In genomic region chr10:32256613-32257437, GRCh38 we compare ENCODE assay signal across 8 cellular contexts.
DNase-seq lines count a peak whose midpoint lies in the region; ATAC-seq, FAIRE-seq and TF ChIP-seq lines count a peak whose summit lies in the region.

No MANE protein-coding gene starts in this region.

- FAIRE-seq in bronchial epithelial cell (lab: Jason Lieb, UNC): no peak

- H3K9me3 ChIP-seq in Caco-2: no peaks in the 10 kb centered on the region

- intact Hi-C loops in Caco-2 (cut with micrococcal nuclease; ENCODE audit: unreplicated experiment): loop anchor here (1.0 kb wide), 1 partner anchor 111 kb away; no protein-coding TSS in a partner anchor
- intact Hi-C loops in activated B cell treated with CpG ODN at 0.5 μM for 24 hours (cut with micrococcal nuclease): loop anchor here (1.0 to 5.0 kb wide), 6 partner anchors 66 to 752 kb away; partner anchors contain the start of gene CCDC7
- intact Hi-C loops in left colon (cut with DNase I, micrococcal nuclease): no loop called here

- peak; percentile 83 to 94 for TF ChIP-seq CTCF in Caco-2 (IDR thresholded peaks at IDR 0.05; ENCODE audit: insufficient read depth in 1 of 2, low read depth in 1 of 2, low read length in 1 of 2, severe bottlenecking in 1 of 2, unreplicated experiment in 1 of 2)
- peak; percentile 93 for TF ChIP-seq CTCF in LNCAP (IDR thresholded peaks at IDR 0.05)
- peak; percentile 20 for TF ChIP-seq CTCF in activated B cell treated with CpG ODN at 0.5 μM for 24 hours (IDR thresholded peaks at IDR 0.05)
- peak; percentile 86 for TF ChIP-seq CTCF in bronchial epithelial cell (IDR thresholded peaks at IDR 0.05; ENCODE audit: insufficient read depth, low read length, severe bottlenecking)

- H3K4me1 ChIP-seq in Caco-2: peaks cover 35% of the 10 kb centered on the region

- H3K36me3 Mint-ChIP-seq in Caco-2 (ENCODE audit: insufficient read depth, unreplicated experiment) (no peaks in the 10 kb centered on the region), activated B cell treated with CpG ODN at 0.5 μM for 24 hours (ENCODE audit: low read depth) (no peaks in the 10 kb centered on the region)

- DNase-seq in Caco-2 (peak; percentile 54 to 66), activated B cell treated with CpG ODN at 0.5 μM for 24 hours (peak; percentile 52), bronchial epithelial cell (ENCODE audit: low read depth) (peak; percentile 54), left colon (peak in 1 of 2 donors; percentile 71), HPDE6-E6E7 (ENCODE audit: extremely low spot score) (no peak)
- DNase-seq in stimulated activated CD4-positive, alpha-beta T cell treated with anti-CD3 and anti-CD28 coated beads, Interleukin-4, amount 100 ng/mL, for 1 hour: peak; percentile 66

- no peaks in the 10 kb centered on the region for H3K27me3 ChIP-seq in Caco-2 (replicated peaks; ENCODE audit: control insufficient read depth, insufficient read depth, low read length)
- H3K27me3 ChIP-seq in bronchial epithelial cell (ENCODE audit: control insufficient read depth, insufficient read depth, low read length): no peaks in the 10 kb centered on the region

- H3K27ac Mint-ChIP-seq in Caco-2 (ENCODE audit: unreplicated experiment) (no peak overlapping the region), activated B cell treated with CpG ODN at 0.5 μM for 24 hours (no peak overlapping the region)

- H3K9me3 Mint-ChIP-seq in Caco-2 (ENCODE audit: unreplicated experiment) (no peaks in the 10 kb centered on the region), activated B cell treated with CpG ODN at 0.5 μM for 24 hours (no peaks in the 10 kb centered on the region)

- H3K4me3 ChIP-seq in Caco-2 (ENCODE audit: low read depth, low read length) (no peak overlapping the region), bronchial epithelial cell (ENCODE audit: low read depth, low read length) (no peak overlapping the region)

- ATAC-seq in GM21390 (IDR thresholded peaks at IDR 0.05; ENCODE audit: unreplicated experiment) (peak; percentile 85), activated B cell treated with CpG ODN at 0.5 μM for 24 hours (ENCODE audit: low read depth) (peak; percentile 88), left colon (peak; percentile 57)

- POLR2A ChIA-PET in Caco-2 (lab: Charles Lee) (no interaction called here), activated B cell treated with CpG ODN at 0.5 μM for 24 hours (lab: Charles Lee) (interaction anchor here (1.4 kb wide), 1 partner anchor 89 kb away, joined by 4 read pairs; no protein-coding TSS in a partner anchor)

- CTCF ChIA-PET in Caco-2 (lab: Charles Lee): interaction anchor here (0.7 to 1.3 kb wide), 5 partner anchors 13 to 111 kb away, joined by 3 to 7 read pairs (median 4); no protein-coding TSS in a partner anchor
- CTCF ChIA-PET in activated B cell treated with CpG ODN at 0.5 μM for 24 hours (lab: Charles Lee): interaction anchor here (0.6 to 5.8 kb wide), 15 partner anchors 11 to 126 kb away, joined by 3 to 75 read pairs (median 3); no protein-coding TSS in a partner anchor

- H3K27me3 Mint-ChIP-seq in Caco-2 (ENCODE audit: insufficient read depth, unreplicated experiment): no peaks in the 10 kb centered on the region
- no peaks in the 10 kb centered on the region for H3K27me3 Mint-ChIP-seq in activated B cell treated with CpG ODN at 0.5 μM for 24 hours

- no TSS peak for BruUV-seq in Caco-2 (replicated peaks; lab: Mats Ljungman, UMichigan)

- peaks cover 26% of the 10 kb centered on the region for H3K4me1 Mint-ChIP-seq in Caco-2 (ENCODE audit: low read depth, unreplicated experiment)
- peaks cover 6% of the 10 kb centered on the region for H3K4me1 Mint-ChIP-seq in activated B cell treated with CpG ODN at 0.5 μM for 24 hours

- H3K36me3 ChIP-seq in Caco-2 (ENCODE audit: control insufficient read depth, insufficient read depth, low read length): no peaks in the 10 kb centered on the region
- no peaks in the 10 kb centered on the region for H3K36me3 ChIP-seq in bronchial epithelial cell (ENCODE audit: control insufficient read depth, insufficient read depth, low read length)

- H3K4me3 Mint-ChIP-seq in Caco-2 (ENCODE audit: unreplicated experiment) (no peak overlapping the region), activated B cell treated with CpG ODN at 0.5 μM for 24 hours (no peak overlapping the region)

Comparison
In these comparisons a context has a peak if more than half of its experiments do, and no peak if none do; other contexts are left out.
1. CTCF ChIP-seq: peak in every context shown above with its lines; median percentile 93 in LNCAP; 88 in Caco-2; 86 in bronchial epithelial cell; 20 in activated B cell treated with CpG ODN at 0.5 μM for 24 hours.
2. intact Hi-C loops: an anchor here in Caco-2 (1.0 kb wide) and activated B cell treated with CpG ODN at 0.5 μM for 24 hours (1.0 to 5.0 kb wide); none called in left colon.